9 cellular contexts compared by ENCODE assay signal in the genomic region with DNA sequence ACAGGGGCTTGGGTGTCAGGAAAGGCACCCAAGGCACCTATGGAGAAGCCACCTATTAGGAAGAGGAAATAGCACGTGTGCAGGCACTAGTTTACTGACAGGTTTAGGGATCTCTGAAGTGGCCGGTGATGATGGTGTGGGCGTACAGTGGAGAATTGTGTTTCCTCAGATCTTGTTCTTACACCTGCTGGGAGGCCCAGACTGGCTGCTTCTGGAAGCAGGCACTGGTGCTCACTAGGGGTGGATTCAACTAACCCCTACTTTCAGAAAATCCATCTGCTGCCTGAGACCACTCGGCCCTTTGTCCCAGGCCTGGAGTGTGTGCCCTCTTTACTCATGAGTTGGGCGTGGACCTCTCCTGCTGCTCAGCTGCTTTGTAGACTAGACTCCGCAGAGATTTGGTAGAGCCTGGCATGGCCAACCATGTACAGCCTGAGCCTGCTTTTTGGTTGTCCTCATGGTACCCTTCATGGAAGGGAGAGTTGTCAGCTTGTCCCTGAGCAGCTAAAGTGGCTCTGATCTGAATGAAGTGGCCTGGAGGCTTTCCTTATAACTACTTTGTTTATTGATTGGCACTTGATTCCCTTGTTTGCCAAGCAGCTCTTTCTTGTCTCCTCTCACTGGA. TPM values are rescaled to one million over a fixed set of nuclear protein-coding genes. Genes with fewer than 3 reads are reported as not detected.
A peak's percentile ranks its signal among the peaks of the same experiment; 100 is the strongest.
DNase-seq lines count a peak whose midpoint lies in the region; ATAC-seq, FAIRE-seq and TF ChIP-seq lines count a peak whose summit lies in the region.
"Had no signal": no experiment of that assay in that cellular context is flagged by ENCODE, and none has a peak within 500 bp of the region (broad histone marks: within the 10 kb centered on the region; RNA-seq: fewer than 3 reads in every experiment).

No MANE protein-coding gene starts in this region.

- POLR2A ChIA-PET in PC-9 (lab: Charles Lee; ENCODE audit: unreplicated experiment), result no interaction called here

- peaks cover 30% of the 10 kb centered on the region for H3K79me2 ChIP-seq in PC-9 (ENCODE audit: low read depth)

- H3K4me3 Mint-ChIP-seq in Calu3 (ENCODE audit: low read depth, unreplicated experiment), result peak overlapping the region; percentile 87

- no peaks in the 10 kb centered on the region for H3K9me3 Mint-ChIP-seq in Calu3 (ENCODE audit: low read depth, unreplicated experiment)

- TSS peak; percentile 27 for BruUV-seq in Calu3 (replicated peaks; lab: Mats Ljungman, UMichigan)
- TSS peak; percentile 30 for BruUV-seq in PC-9 (replicated peaks; lab: Mats Ljungman, UMichigan)

- peaks cover 61% of the 10 kb centered on the region for H3K36me3 Mint-ChIP-seq in Calu3 (ENCODE audit: insufficient read depth, unreplicated experiment)

- peaks cover 9% of the 10 kb centered on the region for H4K20me1 ChIP-seq in PC-9 (ENCODE audit: insufficient read depth)

- FAIRE-seq in pancreas (lab: Jason Lieb, UNC), result no peak
- FAIRE-seq in H54 (lab: Jason Lieb, UNC), result no peak
- FAIRE-seq: TTC549 had no signal

- DNase-seq in Calu3 (no peak), PC-9 (no peak), epithelial cell of prostate (ENCODE audit: low read depth, low spot score) (no peak), pancreas (no peak), H54 (ENCODE audit: insufficient read length, low spot score) (no peak), T-helper 9 cell (no peak)

- H3K9me2 ChIP-seq in PC-9 (ENCODE audit: insufficient read depth), result no peaks in the 10 kb centered on the region

- no peak for TF ChIP-seq POLR2A in H54 (IDR thresholded peaks at IDR 0.05; ENCODE audit: low read depth, low read length)

- H3K27me3 Mint-ChIP-seq in Calu3 (ENCODE audit: unreplicated experiment), result no peaks in the 10 kb centered on the region

- H3K27ac Mint-ChIP-seq in Calu3 (ENCODE audit: unreplicated experiment), result peak overlapping the region; percentile 84

- H3K27me3 ChIP-seq in PC-9 (ENCODE audit: insufficient read depth, low read depth), result no peaks in the 10 kb centered on the region
- H3K27me3 ChIP-seq in pancreas, result no peaks in the 10 kb centered on the region

- peaks cover 15% of the 10 kb centered on the region for H3K36me3 ChIP-seq in PC-9 (ENCODE audit: low read depth)
- peaks cover 12 to 30% (median 24%) of the 10 kb centered on the region in 3 donors for H3K36me3 ChIP-seq in pancreas

- no peak for TF ChIP-seq CTCF in Calu3 (IDR thresholded peaks at IDR 0.05; ENCODE audit: unreplicated experiment)
- TF ChIP-seq CTCF in PC-9 (conservative IDR thresholded peaks at IDR 0.05), result no peak
- no peak for TF ChIP-seq CTCF in pancreas (IDR thresholded peaks at IDR 0.05)

- intact Hi-C loops in Calu3 (cut with micrococcal nuclease; ENCODE audit: unreplicated experiment) (no loop called here), PC-9 (cut with micrococcal nuclease; ENCODE audit: unreplicated experiment) (no loop called here), pancreas (cut with DNase I) (no loop called here)

- ATAC-seq in pancreas, result no peak
- ATAC-seq in HG03378 (IDR thresholded peaks at IDR 0.05; ENCODE audit: unreplicated experiment), result no peak
- no peak for ATAC-seq in HG02884 (IDR thresholded peaks at IDR 0.05; ENCODE audit: unreplicated experiment)

- H3K4me1 Mint-ChIP-seq in Calu3 (ENCODE audit: low read depth, unreplicated experiment), result peaks cover 31% of the 10 kb centered on the region

- H3K27ac ChIP-seq in PC-9 (no peak overlapping the region), epithelial cell of prostate (peak overlapping the region; percentile 46), pancreas (no peak overlapping the region)

- peak overlapping the region; percentile 85 for H3K4me2 ChIP-seq in PC-9

- CTCF ChIA-PET in Calu3 (lab: Charles Lee) (interaction anchor here (1.2 to 2.3 kb wide), 4 partner anchors 10 to 57 kb away, joined by 3 to 10 read pairs (median 7); a partner anchor contains a TSS), PC-9 (lab: Charles Lee) (interaction anchor here (0.7 kb wide), 1 partner anchor 68 kb away, joined by 3 read pairs; a partner anchor contains a TSS)

- no peak overlapping the region for H2AFZ ChIP-seq in PC-9

- peaks cover 11% of the 10 kb centered on the region; the same call in 1 of the 2 replicates for H3K4me1 ChIP-seq in PC-9 (replicated peaks; ENCODE audit: insufficient read depth)
- H3K4me1 ChIP-seq in pancreas, result peaks cover 5 to 21% (median 8%) of the 10 kb centered on the region in 3 donors

- H3K9me3 ChIP-seq in PC-9 (ENCODE audit: insufficient read depth, low read depth) (no peaks in the 10 kb centered on the region), pancreas (no peaks in the 10 kb centered on the region)

- 40 to 50% methylated on average over 6 of the region's 6 CpGs for WGBS in pancreas, 2 donors

- peaks cover 17% of the 10 kb centered on the region for H3F3A ChIP-seq in PC-9 (ENCODE audit: insufficient read depth, low read depth)

- H3K4me3 ChIP-seq in PC-9, result peak overlapping the region; percentile 83
- H3K4me3 ChIP-seq in pancreas, result peak overlapping the region; percentile 79 to 95 (median 92)

RNA-seq across cellular contexts. Expression of a gene that starts 1.4 kb away (rescaled TPM):
- total RNA-seq in Calu3 (2022), result 85.8 and 88.1 TPM in 2 replicates
- total RNA-seq in PC-9 (2021), result 48.8 and 52.7 TPM in 2 replicates
- total RNA-seq in pancreas, result 10 to 100 TPM; 20.2 to 37.0 (median 23.4) TPM
- polyA plus RNA-seq in pancreas, result 10 to 100 TPM; 59.1 to 66.2 TPM

RNA-seq across cellular contexts. Expression of a gene that starts 10.4 kb away (rescaled TPM):
- total RNA-seq in Calu3 (2022) (not detected in 2 replicates), PC-9 (2021) (1.3 TPM in 1 of 2 replicates, not detected in the other), pancreas (under 1 TPM in 3 of 6 donors, not detected in 3; 0.34 to 0.67 (median 0.40) TPM)
- polyA plus RNA-seq in pancreas, result 1 to 10 TPM; 2.7 to 4.2 TPM

RNA-seq across cellular contexts. Expression of a gene that starts 18.8 kb away (rescaled TPM):
- 41.7 and 49.4 TPM in 2 replicates for total RNA-seq in Calu3 (2022)
- total RNA-seq in PC-9 (2021), result 25.8 and 28.4 TPM in 2 replicates
- total RNA-seq in pancreas, result 10 to 100 TPM; 13.9 to 17.7 (median 15.7) TPM
- polyA plus RNA-seq in pancreas, result 10 to 100 TPM; 12.7 to 15.9 TPM

RNA-seq across cellular contexts. Expression of a gene that starts 26.8 kb away (rescaled TPM):
- total RNA-seq in Calu3 (2022), result 46.8 and 54.3 TPM in 2 replicates
- total RNA-seq in PC-9 (2021), result 32.7 and 33.8 TPM in 2 replicates
- total RNA-seq in pancreas, result 10 to 100 TPM; 19.6 to 37.0 (median 27.7) TPM
- 100 to 1,000 TPM; 142 to 143 TPM for polyA plus RNA-seq in pancreas

RNA-seq across cellular contexts. Expression of a gene that starts 27.5 kb away (rescaled TPM):
- total RNA-seq in Calu3 (2022) (210 and 224 TPM in 2 replicates), PC-9 (2021) (94.2 and 147 TPM in 2 replicates), pancreas (10 to 100 TPM; 25.8 to 51.4 (median 36.5) TPM)
- 10 to 100 TPM; 63.0 to 69.1 TPM for polyA plus RNA-seq in pancreas
